23 cellular contexts compared by ENCODE assay signal in genomic region chr3:58624550-58624949, GRCh38. TPM values are rescaled to one million over a fixed set of nuclear protein-coding genes. Genes with fewer than 3 reads are reported as not detected.
DNase-seq lines count a peak whose midpoint lies in the region; ATAC-seq and TF ChIP-seq lines count a peak whose summit lies in the region.
"Had no signal": no experiment of that assay in that cellular context is flagged by ENCODE, and none has a peak within 500 bp of the region (broad histone marks: within the 10 kb centered on the region; RNA-seq: fewer than 3 reads in every experiment).

No MANE protein-coding gene starts in this region.

- intact Hi-C loops in Right ventricle myocardium superior (cut with DNase I): no loop called here
- intact Hi-C loops in right cardiac atrium (cut with DNase I): no loop called here
- intact Hi-C loops in left ventricle myocardium superior (cut with micrococcal nuclease): no loop called here

- no peak for TF ChIP-seq EP300 in tibial nerve (IDR thresholded peaks at IDR 0.05)

- H3K27ac ChIP-seq in right cardiac atrium (ENCODE audit: low read length): no peak overlapping the region
- H3K27ac ChIP-seq in tibial nerve: peak overlapping the region in 3 of 4 donors; percentile 31 to 87 (median 40)
- H3K27ac ChIP-seq: BLaER1, HL-60 had no signal

- no peak for TF ChIP-seq POLR2A in tibial nerve (IDR thresholded peaks at IDR 0.05)

- TF ChIP-seq CTCF in brain (conservative IDR thresholded peaks at IDR 0.05): no peak
- no peak for TF ChIP-seq CTCF in tibial nerve (IDR thresholded peaks at IDR 0.05)

- H3K4me3 Mint-ChIP-seq in brain: no peak overlapping the region
- H3K4me3 Mint-ChIP-seq: CD14-positive monocyte; CD4-positive, alpha-beta memory T cell; HFFc6 had no signal

- H3K27me3 ChIP-seq in right cardiac atrium (ENCODE audit: control insufficient read depth, insufficient read depth) (no peaks in the 10 kb centered on the region), tibial nerve (no peaks in the 10 kb centered on the region)
- H3K27me3 ChIP-seq: BLaER1 had no signal

- peaks cover 40% of the 10 kb centered on the region for H3K4me1 Mint-ChIP-seq in brain
- H3K4me1 Mint-ChIP-seq: CD14-positive monocyte had no signal

- H3K4me1 ChIP-seq in right cardiac atrium (ENCODE audit: control insufficient read depth, insufficient read depth, low read length): peaks cover 29% of the 10 kb centered on the region
- H3K4me1 ChIP-seq in tibial nerve: peaks cover 0 to 87% (median 22%) of the 10 kb centered on the region in 4 donors
- H3K4me1 ChIP-seq: BLaER1 had no signal

- DNase-seq in Right ventricle myocardium superior: no peak
- no peak for DNase-seq in right cardiac atrium
- peak; percentile 47 for DNase-seq in left ventricle myocardium superior
- DNase-seq in tibial nerve (ENCODE audit: low spot score in 2 of 2): no peak
- no peak for DNase-seq in NCI-H1694 treated with DMSO at 0.1 percent for 48 hours (lab: John Stamatoyannopoulos, UW)
- DNase-seq: 8988T; CD4-positive, alpha-beta memory T cell; DMS153; DMS79; GDM1; GOT3; H7; HFFc6 had no signal

- H3K27me3 Mint-ChIP-seq in brain: no peaks in the 10 kb centered on the region
- H3K27me3 Mint-ChIP-seq: CD4-positive, alpha-beta memory T cell had no signal

- H3K9me3 ChIP-seq in right cardiac atrium (ENCODE audit: control insufficient read depth, low read length) (no peaks in the 10 kb centered on the region), tibial nerve (no peaks in the 10 kb centered on the region)
- H3K9me3 ChIP-seq: BLaER1 had no signal

- 76% methylated on average over 3 of the region's 3 CpGs for WGBS in right cardiac atrium
- WGBS in tibial nerve, 2 donors: 63 to 64% methylated on average over 2 to 3 of the region's 3 CpGs

- H3K27ac Mint-ChIP-seq in brain: peak overlapping the region in 4 of 5 experiments; percentile 48 to 75 (median 53)
- H3K27ac Mint-ChIP-seq: CD4-positive, alpha-beta memory T cell; HFFc6 had no signal

- no peak overlapping the region for H3K4me3 ChIP-seq in right cardiac atrium (ENCODE audit: low read length)
- H3K4me3 ChIP-seq in tibial nerve: no peak overlapping the region
- H3K4me3 ChIP-seq: BLaER1 had no signal

- no peaks in the 10 kb centered on the region for H3K36me3 Mint-ChIP-seq in brain
- H3K36me3 Mint-ChIP-seq: CD14-positive monocyte; CD4-positive, alpha-beta memory T cell had no signal

- ATAC-seq in Right ventricle myocardium superior (ENCODE audit: poor library complexity) (peak; percentile 31), right cardiac atrium (no peak), left ventricle myocardium superior (peak; percentile 25), GM18909 (IDR thresholded peaks at IDR 0.05; ENCODE audit: poor library complexity, unreplicated experiment) (no peak)
- ATAC-seq: HCT116 had no signal

- H3K9me3 Mint-ChIP-seq in brain: peaks cover 0 to 3% (median 0%) of the 10 kb centered on the region in 5 experiments
- H3K9me3 Mint-ChIP-seq: CD14-positive monocyte; CD4-positive, alpha-beta memory T cell; HFFc6 had no signal

- no peaks in the 10 kb centered on the region for H3K36me3 ChIP-seq in tibial nerve
- H3K36me3 ChIP-seq: BLaER1 had no signal

RNA-seq across cellular contexts. Expression of gene FAM3D, which starts 42.0 kb away (rescaled TPM):
- total RNA-seq in Right ventricle myocardium superior: not detected
- total RNA-seq in right cardiac atrium: under 1 TPM; 0.24 to 0.37 (median 0.29) TPM
- polyA plus RNA-seq in right cardiac atrium: 0.14 TPM
- polyA plus RNA-seq in brain (ENCODE audit: insufficient read depth, low read depth, low replicate concordance): not detected
- not detected for total RNA-seq in left ventricle myocardium superior
- not detected for total RNA-seq in tibial nerve
- total RNA-seq: A673; CD4-positive, alpha-beta memory T cell; Daoy; H7; HFFc6; HT1080 had no signal
- polyA plus RNA-seq: AG04450; CD4-positive, alpha-beta memory T cell had no signal

RNA-seq across cellular contexts. Expression of gene FAM107A, which starts 47.4 kb away (rescaled TPM):
- 95.2 TPM for total RNA-seq in Right ventricle myocardium superior
- total RNA-seq in right cardiac atrium: 10 to 100 TPM; 38.0 to 80.8 (median 58.0) TPM
- polyA plus RNA-seq in right cardiac atrium: 52.7 TPM
- 470 TPM for polyA plus RNA-seq in brain (ENCODE audit: insufficient read depth, low read depth, low replicate concordance)
- total RNA-seq in left ventricle myocardium superior: 78.0 TPM
- 100 to 1,000 TPM; 147 to 305 (median 227) TPM for total RNA-seq in tibial nerve
- total RNA-seq: A673; CD4-positive, alpha-beta memory T cell had no signal
- polyA plus RNA-seq: CD14-positive monocyte; CD4-positive, alpha-beta memory T cell had no signal

Comparison
In these comparisons a context has a peak if more than half of its experiments do, and no peak if none do; other contexts are left out.
1. ATAC-seq: peak in Right ventricle myocardium superior (single experiment) and left ventricle myocardium superior (single experiment); none in right cardiac atrium (0 of 2) and GM18909 (single experiment).